In genomic region chr4:84582302-84582987, GRCh38 we compare ENCODE assay signal across 8 cellular contexts. TPM values are rescaled to one million over a fixed set of nuclear protein-coding genes. Genes with fewer than 3 reads are reported as not detected.
DNase-seq lines count a peak whose midpoint lies in the region; ATAC-seq, FAIRE-seq and TF ChIP-seq lines count a peak whose summit lies in the region.

No MANE protein-coding gene starts in this region.

- peak overlapping the region; percentile 52; the same call in 1 of the 2 replicates for H3K4me3 ChIP-seq in GM08714 (ENCODE audit: low read length)
- H3K4me3 ChIP-seq in astrocyte (ENCODE audit: insufficient read depth, low read depth, low read length): peak overlapping the region; percentile 62
- peak overlapping the region; percentile 80 for H3K4me3 ChIP-seq in hepatocyte
- peak overlapping the region; percentile 65 to 82 for H3K4me3 ChIP-seq in vagina

- H3K27ac ChIP-seq in astrocyte (ENCODE audit: low read depth, low read length) (no peak overlapping the region), hepatocyte (peak overlapping the region; percentile 95), vagina (peak overlapping the region; percentile 87)

- peaks cover 7% of the 10 kb centered on the region for H3K27me3 Mint-ChIP-seq in astrocyte (ENCODE audit: low read depth, unreplicated experiment)

- H3K36me3 Mint-ChIP-seq in astrocyte (ENCODE audit: low read depth, unreplicated experiment): peaks cover 2% of the 10 kb centered on the region

- H3K27me3 ChIP-seq in astrocyte (ENCODE audit: insufficient read depth, low read length): peaks cover 21% of the 10 kb centered on the region
- H3K27me3 ChIP-seq in hepatocyte: no peaks in the 10 kb centered on the region
- H3K27me3 ChIP-seq in vagina: no peaks in the 10 kb centered on the region

- H3K79me2 ChIP-seq in astrocyte (ENCODE audit: insufficient read depth, low read length) (no peaks in the 10 kb centered on the region), hepatocyte (peaks cover 31% of the 10 kb centered on the region)

- ATAC-seq in HG02759 (IDR thresholded peaks at IDR 0.05; ENCODE audit: unreplicated experiment): peak; percentile 88

- peak overlapping the region; percentile 93 for H3K4me2 ChIP-seq in astrocyte (ENCODE audit: low read length)
- peak overlapping the region; percentile 80 for H3K4me2 ChIP-seq in hepatocyte

- intact Hi-C loops in vagina (cut with DNase I): no loop called here

- H3K9me3 ChIP-seq in astrocyte (ENCODE audit: insufficient read depth, low read depth, low read length): no peaks in the 10 kb centered on the region
- H3K9me3 ChIP-seq in hepatocyte (ENCODE audit: low read depth): no peaks in the 10 kb centered on the region
- H3K9me3 ChIP-seq in vagina: no peaks in the 10 kb centered on the region

- peak overlapping the region; percentile 65 for H3K9ac ChIP-seq in astrocyte (ENCODE audit: low read length)

- TF ChIP-seq CTCF in astrocyte (IDR thresholded peaks at IDR 0.05; ENCODE audit: insufficient read depth, low read depth, low read length) (no peak), hepatocyte (IDR thresholded peaks at IDR 0.05; ENCODE audit: poor library complexity) (no peak), vagina (IDR thresholded peaks at IDR 0.05) (no peak)

- DNase-seq in NCI-H1436 treated with DMSO at 0.1 percent for 48 hours (lab: John Stamatoyannopoulos, UW) (peak; percentile 44), T-helper 9 cell (peak; percentile 95), astrocyte (ENCODE audit: low read depth) (peak; percentile 47), hepatocyte (ENCODE audit: low spot score) (peak; percentile 97), renal cortical epithelial cell (ENCODE audit: low read depth) (peak; percentile 77), vagina (ENCODE audit: extremely low spot score in 2 of 2) (peak in 1 of 2 donors; percentile 92)

- H3K4me1 Mint-ChIP-seq in astrocyte (ENCODE audit: low read depth, unreplicated experiment): peaks cover 9% of the 10 kb centered on the region

- H3K36me3 ChIP-seq in astrocyte (ENCODE audit: insufficient read depth, low read length): no peaks in the 10 kb centered on the region
- no peaks in the 10 kb centered on the region for H3K36me3 ChIP-seq in hepatocyte (replicated peaks; ENCODE audit: insufficient read depth, low read depth)
- H3K36me3 ChIP-seq in vagina: no peaks in the 10 kb centered on the region

- WGBS in hepatocyte (ENCODE audit: low lambda C conversion rate, missing lambda C conversion rate): 2% methylated on average over 22 of the region's 56 CpGs

- peaks cover 2% of the 10 kb centered on the region for H3K9me3 Mint-ChIP-seq in astrocyte (ENCODE audit: unreplicated experiment)

- no peak for FAIRE-seq in astrocyte (lab: Jason Lieb, UNC)

- H2AFZ ChIP-seq in astrocyte (ENCODE audit: low read depth, low read length) (peak overlapping the region; percentile 94), hepatocyte (peak overlapping the region; percentile 56)

- no peaks in the 10 kb centered on the region for H3K9me2 ChIP-seq in hepatocyte (replicated peaks; ENCODE audit: insufficient read depth)

- H3K27ac Mint-ChIP-seq in astrocyte (ENCODE audit: unreplicated experiment): peak overlapping the region; percentile 84

- peak overlapping the region; percentile 83 for H3K4me3 Mint-ChIP-seq in astrocyte (ENCODE audit: unreplicated experiment)

- H3K4me1 ChIP-seq in astrocyte (ENCODE audit: insufficient read depth, low read length) (peaks cover 8% of the 10 kb centered on the region), hepatocyte (ENCODE audit: insufficient read depth) (peaks cover 5% of the 10 kb centered on the region), vagina (peaks cover 15% of the 10 kb centered on the region)

- H4K20me1 ChIP-seq in astrocyte (ENCODE audit: insufficient read depth, low read length): no peaks in the 10 kb centered on the region
- no peaks in the 10 kb centered on the region for H4K20me1 ChIP-seq in hepatocyte (ENCODE audit: insufficient read depth, poor library complexity, severe bottlenecking)

- no peak for TF ChIP-seq POLR2A in vagina (IDR thresholded peaks at IDR 0.05)

RNA-seq across cellular contexts. Expression of gene CDS1, which starts 0.5 kb away (rescaled TPM):
- total RNA-seq in astrocyte (3.8 and 5.7 TPM in 2 replicates), hepatocyte (21.3 and 24.3 TPM in 2 replicates), renal cortical epithelial cell (7.6 and 20.1 TPM in 2 replicates), vagina (8.8 TPM)
- 10.5 and 11.0 TPM in 2 replicates for polyA plus RNA-seq in hepatocyte
